ENCODE assay signal across 19 cellular contexts in the genomic region with DNA sequence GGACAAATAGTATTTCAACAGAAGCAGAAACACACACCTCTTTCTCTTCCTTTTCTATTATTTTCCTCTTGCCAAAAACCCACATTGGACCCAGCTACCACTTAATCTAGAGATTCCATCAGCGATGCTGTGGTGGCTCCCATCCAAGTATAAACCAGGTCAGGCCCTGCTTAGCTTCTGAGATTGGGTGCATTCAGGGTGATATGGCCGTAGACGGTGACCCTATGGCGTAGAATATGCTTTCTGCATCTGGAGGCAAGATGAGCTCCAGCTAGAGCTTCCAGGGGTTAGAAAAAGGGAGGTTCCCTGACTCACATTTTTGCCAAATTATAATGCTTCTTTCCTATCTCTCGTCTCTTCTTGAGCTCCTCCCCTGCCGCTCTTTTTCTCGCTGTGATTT.
DNase-seq lines count a peak whose midpoint lies in the region; ATAC-seq, FAIRE-seq and TF ChIP-seq lines count a peak whose summit lies in the region.
"Had no signal": no experiment of that assay in that cellular context is flagged by ENCODE, and none has a peak within 500 bp of the region (broad histone marks: within the 10 kb centered on the region; RNA-seq: fewer than 3 reads in every experiment).

No MANE protein-coding gene starts in this region.

- no peak overlapping the region for H3K9ac ChIP-seq in BLaER1
- no peak overlapping the region for H3K9ac ChIP-seq in parathyroid adenoma
- H3K9ac ChIP-seq: KMS-11 had no signal

- H3K4me3 ChIP-seq in BLaER1 (no peak overlapping the region), coronary artery (no peak overlapping the region), parathyroid adenoma (ENCODE audit: low read depth, low read length) (no peak overlapping the region), thyroid gland (replicated peaks in 1 of 3) (no peak overlapping the region), pancreas (no peak overlapping the region)
- H3K4me3 ChIP-seq: GM23338 had no signal

- TF ChIP-seq CTCF in coronary artery (IDR thresholded peaks at IDR 0.05): no peak
- TF ChIP-seq CTCF in parathyroid adenoma (IDR thresholded peaks at IDR 0.05): no peak
- TF ChIP-seq CTCF in thyroid gland (IDR thresholded peaks at IDR 0.05): no peak
- no peak for TF ChIP-seq CTCF in pancreas (IDR thresholded peaks at IDR 0.05)

- WGBS in thyroid gland, 2 donors: 89 to 91% methylated on average over 7 of the region's 7 CpGs
- 83 to 93% methylated on average over 7 of the region's 7 CpGs for WGBS in pancreas, 2 donors

- H3K4me1 ChIP-seq in BLaER1 (peaks cover 56% of the 10 kb centered on the region), parathyroid adenoma (peaks cover 24% of the 10 kb centered on the region), thyroid gland (peaks cover 18 to 53% of the 10 kb centered on the region in 2 donors), pancreas (no peaks in the 10 kb centered on the region)

- H3K27me3 ChIP-seq in BLaER1 (peaks cover 6% of the 10 kb centered on the region; the same call in 1 of the 2 replicates), parathyroid adenoma (ENCODE audit: control insufficient read depth, insufficient read depth, low read length) (no peaks in the 10 kb centered on the region), thyroid gland (no peaks in the 10 kb centered on the region), pancreas (no peaks in the 10 kb centered on the region)

- H3K9me3 ChIP-seq in BLaER1 (no peaks in the 10 kb centered on the region), parathyroid adenoma (ENCODE audit: control insufficient read depth, low read length) (no peaks in the 10 kb centered on the region), thyroid gland (no peaks in the 10 kb centered on the region), pancreas (no peaks in the 10 kb centered on the region)

- no peak overlapping the region for H2AFZ ChIP-seq in parathyroid adenoma

- peak overlapping the region; percentile 81 for H3K4me2 ChIP-seq in BLaER1
- peak overlapping the region; percentile 10 for H3K4me2 ChIP-seq in parathyroid adenoma (ENCODE audit: low read length)
- H3K4me2 ChIP-seq: GM23338, KMS-11 had no signal

- intact Hi-C loops in thyroid gland (cut with DNase I) (no loop called here), pancreas (cut with DNase I) (no loop called here)

- H4K20me1 ChIP-seq in BLaER1: no peaks in the 10 kb centered on the region

- no peak for ATAC-seq in HG03097 (IDR thresholded peaks at IDR 0.05; ENCODE audit: low FRiP score, unreplicated experiment)
- ATAC-seq in HG03432 (IDR thresholded peaks at IDR 0.05; ENCODE audit: unreplicated experiment): no peak
- ATAC-seq in pancreas: no peak
- ATAC-seq: CD8-positive, alpha-beta T cell; HCT116 had no signal

- no peaks in the 10 kb centered on the region for H3K79me2 ChIP-seq in parathyroid adenoma

- no peak for DNase-seq in coronary artery (ENCODE audit: low spot score)
- DNase-seq in thyroid gland: no peak
- DNase-seq in NOMO-1 treated with DMSO at 0.1 percent for 48 hours (lab: John Stamatoyannopoulos, UW; ENCODE audit: unreplicated experiment): no peak
- DNase-seq in pancreas: no peak
- DNase-seq: CD8-positive, alpha-beta T cell; MV-4-11; NCI-H1694 treated with DMSO at 0.1 percent for 48 hours; NCI-H748 treated with DMSO at 0.1 percent for 48 hours; Right ventricle myocardium superior had no signal

- no peaks in the 10 kb centered on the region for H3K36me3 ChIP-seq in BLaER1
- H3K36me3 ChIP-seq in parathyroid adenoma (ENCODE audit: control insufficient read depth, insufficient read depth, low read length): no peaks in the 10 kb centered on the region
- H3K36me3 ChIP-seq in thyroid gland: no peaks in the 10 kb centered on the region
- H3K36me3 ChIP-seq in pancreas: no peaks in the 10 kb centered on the region

- TF ChIP-seq POLR2A in thyroid gland (IDR thresholded peaks at IDR 0.05): no peak

- FAIRE-seq in pancreas (lab: Jason Lieb, UNC): no peak
- FAIRE-seq: GM12892, GM18507 had no signal

- no peak overlapping the region for H3K27ac ChIP-seq in BLaER1
- H3K27ac ChIP-seq in coronary artery: peak overlapping the region; percentile 92 to 96
- H3K27ac ChIP-seq in parathyroid adenoma: peak overlapping the region; percentile 46
- peak overlapping the region; percentile 79 to 92 (median 85) for H3K27ac ChIP-seq in thyroid gland
- H3K27ac ChIP-seq in pancreas: no peak overlapping the region
- H3K27ac ChIP-seq: HL-60, KMS-11 had no signal

Comparison
In these comparisons a context has a peak if more than half of its experiments do, and no peak if none do; other contexts are left out.
1. H3K27ac ChIP-seq: peak in coronary artery (2 of 2), parathyroid adenoma (single experiment) and thyroid gland (3 of 3); none in BLaER1 (single experiment) and pancreas (0 of 4).